Comparison of ENCODE assay signal across 1 cellular context in the genomic region with DNA sequence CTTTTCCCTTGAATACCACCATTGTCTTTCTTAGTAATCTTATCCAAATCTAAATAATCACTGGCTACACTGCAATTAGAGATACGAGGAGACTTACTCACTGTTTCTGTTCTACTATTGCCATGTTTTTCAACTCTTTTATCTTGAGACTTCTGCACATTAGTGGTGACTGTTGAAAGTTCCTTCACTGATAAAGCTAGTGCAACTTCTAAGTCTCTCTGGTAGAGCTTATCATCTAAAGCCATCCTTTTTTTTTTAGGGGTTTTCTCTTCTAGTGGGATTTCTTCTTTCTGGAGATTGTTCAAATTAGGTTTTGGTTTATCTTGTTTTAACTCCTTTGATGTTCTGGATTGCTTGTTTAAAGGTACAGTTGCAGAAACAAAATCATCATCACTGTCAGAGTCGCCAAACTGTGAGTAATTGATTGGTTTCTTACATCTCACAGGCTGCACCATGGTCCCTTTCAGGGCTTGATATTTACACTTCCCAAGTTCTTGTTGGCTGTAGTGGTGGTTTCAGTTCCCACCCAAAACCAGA.
TF ChIP-seq lines count a peak whose summit lies in the region.

No MANE protein-coding gene starts in this region.

TF ChIP-seq in K562, 482 proteins besides CTCF, POLR2A, EP300 and RAD21 (continued from another document and continues in another):
- TF ChIP-seq, protein P1, sequence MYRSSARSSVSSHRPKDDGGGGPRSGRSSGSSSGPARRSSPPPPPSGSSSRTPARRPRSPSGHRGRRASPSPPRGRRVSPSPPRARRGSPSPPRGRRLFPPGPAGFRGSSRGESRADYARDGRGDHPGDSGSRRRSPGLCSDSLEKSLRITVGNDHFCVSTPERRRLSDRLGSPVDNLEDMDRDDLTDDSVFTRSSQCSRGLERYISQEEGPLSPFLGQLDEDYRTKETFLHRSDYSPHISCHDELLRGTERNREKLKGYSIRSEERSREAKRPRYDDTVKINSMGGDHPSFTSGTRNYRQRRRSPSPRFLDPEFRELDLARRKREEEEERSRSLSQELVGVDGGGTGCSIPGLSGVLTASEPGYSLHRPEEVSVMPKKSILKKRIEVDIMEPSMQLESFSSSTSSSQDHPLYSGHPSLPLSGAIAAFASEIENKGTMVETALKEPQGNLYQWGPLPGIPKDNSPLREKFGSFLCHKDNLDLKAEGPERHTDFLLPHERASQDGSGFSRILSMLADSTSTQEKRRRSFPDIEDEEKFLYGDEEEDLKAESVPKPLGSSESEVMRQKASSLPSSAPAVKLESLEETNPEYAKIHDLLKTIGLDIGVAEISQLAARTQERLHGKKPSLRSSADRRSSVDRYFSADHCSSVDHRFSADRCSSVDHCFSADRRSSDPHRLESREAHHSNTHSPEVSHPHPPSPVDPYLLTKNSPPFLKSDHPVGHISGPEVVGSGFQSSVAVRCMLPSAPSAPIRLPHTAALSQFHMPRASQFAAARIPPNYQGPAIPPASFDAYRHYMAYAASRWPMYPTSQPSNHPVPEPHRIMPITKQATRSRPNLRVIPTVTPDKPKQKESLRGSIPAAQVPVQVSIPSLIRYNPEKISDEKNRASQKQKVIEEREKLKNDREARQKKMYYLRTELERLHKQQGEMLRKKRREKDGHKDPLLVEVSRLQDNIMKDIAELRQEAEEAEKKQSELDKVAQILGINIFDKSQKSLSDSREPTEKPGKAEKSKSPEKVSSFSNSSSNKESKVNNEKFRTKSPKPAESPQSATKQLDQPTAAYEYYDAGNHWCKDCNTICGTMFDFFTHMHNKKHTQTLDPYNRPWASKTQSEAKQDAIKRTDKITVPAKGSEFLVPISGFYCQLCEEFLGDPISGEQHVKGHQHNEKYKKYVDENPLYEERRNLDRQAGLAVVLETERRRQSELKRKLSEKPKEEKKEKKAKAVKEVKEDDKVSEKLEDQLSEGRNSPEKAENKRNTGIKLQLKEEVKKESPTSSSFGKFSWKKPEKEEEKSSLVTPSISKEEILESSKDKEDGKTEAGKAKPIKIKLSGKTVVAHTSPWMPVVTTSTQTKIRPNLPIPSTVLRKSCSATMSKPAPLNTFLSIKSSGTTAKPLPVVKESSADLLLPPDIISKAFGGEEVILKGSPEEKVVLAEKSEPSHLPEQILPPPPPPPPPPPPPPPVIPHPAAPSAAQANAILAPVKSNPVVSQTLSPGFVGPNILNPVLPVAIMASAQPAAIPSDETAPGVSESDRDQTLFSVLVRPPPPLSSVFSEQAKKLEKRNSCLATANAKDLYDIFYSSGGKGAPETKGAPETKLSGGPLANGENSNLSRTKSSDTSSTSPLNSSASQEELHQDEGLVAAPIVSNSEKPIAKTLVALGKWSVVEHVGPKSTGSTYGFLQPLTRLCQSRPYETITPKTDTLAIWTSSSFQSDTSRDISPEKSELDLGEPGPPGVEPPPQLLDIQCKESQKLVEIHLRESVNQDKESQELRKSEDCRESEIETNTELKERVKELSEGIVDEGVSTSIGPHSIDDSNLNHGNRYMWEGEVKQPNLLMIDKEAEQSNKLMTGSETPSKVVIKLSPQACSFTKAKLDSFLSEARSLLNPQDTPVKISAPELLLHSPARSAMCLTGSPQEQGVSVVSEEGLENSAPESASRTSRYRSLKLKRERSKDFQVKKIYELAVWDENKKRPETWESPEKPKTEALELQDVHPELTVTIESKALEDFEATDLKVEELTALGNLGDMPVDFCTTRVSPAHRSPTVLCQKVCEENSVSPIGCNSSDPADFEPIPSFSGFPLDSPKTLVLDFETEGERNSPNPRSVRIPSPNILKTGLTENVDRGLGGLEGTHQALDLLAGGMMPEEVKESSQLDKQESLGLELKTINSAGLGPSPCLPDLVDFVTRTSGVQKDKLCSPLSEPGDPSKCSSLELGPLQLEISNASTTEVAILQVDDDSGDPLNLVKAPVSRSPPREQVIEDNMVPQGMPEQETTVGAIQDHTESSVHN (IDR thresholded peaks at IDR 0.05; ENCODE audit: borderline replicate concordance in 1 of 2, low read depth in 1 of 2): no peak
- TF ChIP-seq LARP7 (IDR thresholded peaks at IDR 0.05) (no peak), ZNF3 (CRISPR knock-in tag; IDR thresholded peaks at IDR 0.05) (no peak), PHF20 (IDR thresholded peaks at IDR 0.05; ENCODE audit: partially characterized antibody) (no peak), CTBP1 (IDR thresholded peaks at IDR 0.05; ENCODE audit: borderline replicate concordance) (peak; percentile 34; the same call in 1 of the 2 replicates), ETV6 (IDR thresholded peaks at IDR 0.05; ENCODE audit: borderline replicate concordance in 1 of 2, low read depth in 2 of 2, low read length in 1 of 2) (no peak), ETV6 (CRISPR knock-in tag; IDR thresholded peaks at IDR 0.05; ENCODE audit: borderline replicate concordance) (no peak), NR4A1 (CRISPR knock-in tag; IDR thresholded peaks at IDR 0.05) (no peak), NR4A1 (tag; IDR thresholded peaks at IDR 0.05) (no peak), SMARCA5 (IDR thresholded peaks at IDR 0.05) (no peak), ZNF212 (CRISPR knock-in tag; IDR thresholded peaks at IDR 0.05) (no peak), ZNF165 (CRISPR knock-in tag; IDR thresholded peaks at IDR 0.05; ENCODE audit: borderline replicate concordance) (no peak), ZBTB8A (IDR thresholded peaks at IDR 0.05; ENCODE audit: partially characterized antibody) (no peak), ZNF586 (CRISPR knock-in tag; conservative IDR thresholded peaks at IDR 0.05) (no peak), IFI16 (CRISPR knock-in tag; IDR thresholded peaks at IDR 0.05) (no peak), SP1 (CRISPR knock-in tag; IDR thresholded peaks at IDR 0.05) (no peak), IRF2 (CRISPR knock-in tag; IDR thresholded peaks at IDR 0.05) (no peak), KAT2B (IDR thresholded peaks at IDR 0.05; ENCODE audit: low read depth, low read length) (no peak), CBFA2T2 (conservative IDR thresholded peaks at IDR 0.05) (peak; percentile 95), CHD4 (IDR thresholded peaks at IDR 0.05; ENCODE audit: insufficient read depth, insufficient replicate concordance, low read depth, low read length, poor library complexity, severe bottlenecking) (no peak), SETDB1 (IDR thresholded peaks at IDR 0.05; ENCODE audit: low read length) (no peak), RBM15 (IDR thresholded peaks at IDR 0.05; ENCODE audit: insufficient read depth, low read length) (no peak), FOXM1 (IDR thresholded peaks at IDR 0.05; ENCODE audit: low read depth) (peak; percentile 87), FOXM1 (CRISPR knock-in tag; IDR thresholded peaks at IDR 0.05; ENCODE audit: low read depth) (no peak), DACH1 (IDR thresholded peaks at IDR 0.05; ENCODE audit: partially characterized antibody) (peak; percentile 77), C11orf30 (IDR thresholded peaks at IDR 0.05; ENCODE audit: low read depth) (no peak), EGR1 (conservative IDR thresholded peaks at IDR 0.05) (no peak), CBX3 (IDR thresholded peaks at IDR 0.05; ENCODE audit: borderline replicate concordance in 1 of 2, low read length in 2 of 2) (no peak), OTX1 (CRISPR knock-in tag; IDR thresholded peaks at IDR 0.05) (no peak), MEIS2 (IDR thresholded peaks at IDR 0.05; ENCODE audit: partially characterized antibody) (peak; percentile 82), NFIC (IDR thresholded peaks at IDR 0.05) (peak; percentile 80), ZKSCAN8 (CRISPR knock-in tag; IDR thresholded peaks at IDR 0.05) (0 out of 2 replicates have a peak, but pooled peaks have one; percentile 50), ATF7 (IDR thresholded peaks at IDR 0.05) (no peak)
- TF ChIP-seq, protein P2, sequence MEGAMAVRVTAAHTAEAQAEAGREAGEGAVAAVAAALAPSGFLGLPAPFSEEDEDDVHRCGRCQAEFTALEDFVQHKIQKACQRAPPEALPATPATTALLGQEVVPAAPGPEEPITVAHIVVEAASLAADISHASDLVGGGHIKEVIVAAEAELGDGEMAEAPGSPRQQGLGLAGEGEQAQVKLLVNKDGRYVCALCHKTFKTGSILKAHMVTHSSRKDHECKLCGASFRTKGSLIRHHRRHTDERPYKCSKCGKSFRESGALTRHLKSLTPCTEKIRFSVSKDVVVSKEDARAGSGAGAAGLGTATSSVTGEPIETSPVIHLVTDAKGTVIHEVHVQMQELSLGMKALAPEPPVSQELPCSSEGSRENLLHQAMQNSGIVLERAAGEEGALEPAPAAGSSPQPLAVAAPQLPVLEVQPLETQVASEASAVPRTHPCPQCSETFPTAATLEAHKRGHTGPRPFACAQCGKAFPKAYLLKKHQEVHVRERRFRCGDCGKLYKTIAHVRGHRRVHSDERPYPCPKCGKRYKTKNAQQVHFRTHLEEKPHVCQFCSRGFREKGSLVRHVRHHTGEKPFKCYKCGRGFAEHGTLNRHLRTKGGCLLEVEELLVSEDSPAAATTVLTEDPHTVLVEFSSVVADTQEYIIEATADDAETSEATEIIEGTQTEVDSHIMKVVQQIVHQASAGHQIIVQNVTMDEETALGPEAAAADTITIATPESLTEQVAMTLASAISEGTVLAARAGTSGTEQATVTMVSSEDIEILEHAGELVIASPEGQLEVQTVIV (CRISPR knock-in tag; IDR thresholded peaks at IDR 0.05; ENCODE audit: borderline replicate concordance): no peak
- TF ChIP-seq, protein P3, sequence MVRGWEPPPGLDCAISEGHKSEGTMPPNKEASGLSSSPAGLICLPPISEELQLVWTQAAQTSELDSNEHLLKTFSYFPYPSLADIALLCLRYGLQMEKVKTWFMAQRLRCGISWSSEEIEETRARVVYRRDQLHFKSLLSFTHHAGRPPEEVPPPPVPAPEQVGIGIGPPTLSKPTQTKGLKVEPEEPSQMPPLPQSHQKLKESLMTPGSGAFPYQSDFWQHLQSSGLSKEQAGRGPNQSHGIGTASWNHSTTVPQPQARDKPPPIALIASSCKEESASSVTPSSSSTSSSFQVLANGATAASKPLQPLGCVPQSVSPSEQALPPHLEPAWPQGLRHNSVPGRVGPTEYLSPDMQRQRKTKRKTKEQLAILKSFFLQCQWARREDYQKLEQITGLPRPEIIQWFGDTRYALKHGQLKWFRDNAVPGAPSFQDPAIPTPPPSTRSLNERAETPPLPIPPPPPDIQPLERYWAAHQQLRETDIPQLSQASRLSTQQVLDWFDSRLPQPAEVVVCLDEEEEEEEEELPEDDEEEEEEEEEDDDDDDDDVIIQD (CRISPR knock-in tag; IDR thresholded peaks at IDR 0.05): no peak
- TF ChIP-seq, protein P4, sequence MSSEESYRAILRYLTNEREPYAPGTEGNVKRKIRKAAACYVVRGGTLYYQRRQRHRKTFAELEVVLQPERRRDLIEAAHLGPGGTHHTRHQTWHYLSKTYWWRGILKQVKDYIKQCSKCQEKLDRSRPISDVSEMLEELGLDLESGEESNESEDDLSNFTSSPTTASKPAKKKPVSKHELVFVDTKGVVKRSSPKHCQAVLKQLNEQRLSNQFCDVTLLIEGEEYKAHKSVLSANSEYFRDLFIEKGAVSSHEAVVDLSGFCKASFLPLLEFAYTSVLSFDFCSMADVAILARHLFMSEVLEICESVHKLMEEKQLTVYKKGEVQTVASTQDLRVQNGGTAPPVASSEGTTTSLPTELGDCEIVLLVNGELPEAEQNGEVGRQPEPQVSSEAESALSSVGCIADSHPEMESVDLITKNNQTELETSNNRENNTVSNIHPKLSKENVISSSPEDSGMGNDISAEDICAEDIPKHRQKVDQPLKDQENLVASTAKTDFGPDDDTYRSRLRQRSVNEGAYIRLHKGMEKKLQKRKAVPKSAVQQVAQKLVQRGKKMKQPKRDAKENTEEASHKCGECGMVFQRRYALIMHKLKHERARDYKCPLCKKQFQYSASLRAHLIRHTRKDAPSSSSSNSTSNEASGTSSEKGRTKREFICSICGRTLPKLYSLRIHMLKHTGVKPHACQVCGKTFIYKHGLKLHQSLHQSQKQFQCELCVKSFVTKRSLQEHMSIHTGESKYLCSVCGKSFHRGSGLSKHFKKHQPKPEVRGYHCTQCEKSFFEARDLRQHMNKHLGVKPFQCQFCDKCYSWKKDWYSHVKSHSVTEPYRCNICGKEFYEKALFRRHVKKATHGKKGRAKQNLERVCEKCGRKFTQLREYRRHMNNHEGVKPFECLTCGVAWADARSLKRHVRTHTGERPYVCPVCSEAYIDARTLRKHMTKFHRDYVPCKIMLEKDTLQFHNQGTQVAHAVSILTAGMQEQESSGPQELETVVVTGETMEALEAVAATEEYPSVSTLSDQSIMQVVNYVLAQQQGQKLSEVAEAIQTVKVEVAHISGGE (CRISPR knock-in tag; IDR thresholded peaks at IDR 0.05): no peak
- TF ChIP-seq, protein P5, sequence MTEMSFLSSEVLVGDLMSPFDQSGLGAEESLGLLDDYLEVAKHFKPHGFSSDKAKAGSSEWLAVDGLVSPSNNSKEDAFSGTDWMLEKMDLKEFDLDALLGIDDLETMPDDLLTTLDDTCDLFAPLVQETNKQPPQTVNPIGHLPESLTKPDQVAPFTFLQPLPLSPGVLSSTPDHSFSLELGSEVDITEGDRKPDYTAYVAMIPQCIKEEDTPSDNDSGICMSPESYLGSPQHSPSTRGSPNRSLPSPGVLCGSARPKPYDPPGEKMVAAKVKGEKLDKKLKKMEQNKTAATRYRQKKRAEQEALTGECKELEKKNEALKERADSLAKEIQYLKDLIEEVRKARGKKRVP (CRISPR knock-in tag; IDR thresholded peaks at IDR 0.05): 0 out of 2 replicates have a peak, but pooled peaks have one; percentile 21
- TF ChIP-seq, protein P6, sequence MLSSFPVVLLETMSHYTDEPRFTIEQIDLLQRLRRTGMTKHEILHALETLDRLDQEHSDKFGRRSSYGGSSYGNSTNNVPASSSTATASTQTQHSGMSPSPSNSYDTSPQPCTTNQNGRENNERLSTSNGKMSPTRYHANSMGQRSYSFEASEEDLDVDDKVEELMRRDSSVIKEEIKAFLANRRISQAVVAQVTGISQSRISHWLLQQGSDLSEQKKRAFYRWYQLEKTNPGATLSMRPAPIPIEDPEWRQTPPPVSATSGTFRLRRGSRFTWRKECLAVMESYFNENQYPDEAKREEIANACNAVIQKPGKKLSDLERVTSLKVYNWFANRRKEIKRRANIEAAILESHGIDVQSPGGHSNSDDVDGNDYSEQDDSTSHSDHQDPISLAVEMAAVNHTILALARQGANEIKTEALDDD (IDR thresholded peaks at IDR 0.05): peak; percentile 62
- TF ChIP-seq, protein P7, sequence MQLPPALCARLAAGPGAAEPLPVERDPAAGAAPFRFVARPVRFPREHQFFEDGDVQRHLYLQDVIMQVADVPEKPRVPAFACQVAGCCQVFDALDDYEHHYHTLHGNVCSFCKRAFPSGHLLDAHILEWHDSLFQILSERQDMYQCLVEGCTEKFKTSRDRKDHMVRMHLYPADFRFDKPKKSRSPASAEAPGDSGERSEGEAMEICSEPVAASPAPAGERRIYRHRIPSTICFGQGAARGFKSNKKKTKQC (CRISPR knock-in tag; IDR thresholded peaks at IDR 0.05): no peak
